ENCODE assay signal across 8 cellular contexts in genomic region chr9:72280913-72281500, GRCh38.
DNase-seq lines count a peak whose midpoint lies in the region; ATAC-seq and TF ChIP-seq lines count a peak whose summit lies in the region.

No MANE protein-coding gene starts in this region.

- peak; percentile 65 for DNase-seq in Calu3
- DNase-seq in OCI-LY7 (ENCODE audit: low spot score), result peak; percentile 59
- peak; percentile 43 for DNase-seq in activated T-cell treated with anti-CD3 and anti-CD28 coated beads for 24 hours (ENCODE audit: low read depth)
- no peak for DNase-seq in esophagus squamous epithelium (lab: John Stamatoyannopoulos, UW)
- peak; percentile 66 for DNase-seq in natural killer cell
- DNase-seq in stimulated activated naive B cell treated with anti-CD40 and anti-IgM and Interleukin-4, amounts not matched to agents 10 μg/mL and 1 μg/mL and 100 μg/mL, for 72 hours, result peak; percentile 43

- H3K4me3 ChIP-seq in OCI-LY7 (ENCODE audit: low read depth, low read length, poor library complexity, severe bottlenecking) (no peak overlapping the region), esophagus squamous epithelium (no peak overlapping the region)

- TF ChIP-seq CTCF in Calu3 (IDR thresholded peaks at IDR 0.05; ENCODE audit: unreplicated experiment), result peak; percentile 85
- TF ChIP-seq CTCF in OCI-LY7 (conservative IDR thresholded peaks at IDR 0.05; ENCODE audit: low read length), result peak; percentile 94
- TF ChIP-seq CTCF in esophagus squamous epithelium (IDR thresholded peaks at IDR 0.05), result peak; percentile 67 to 93 (median 88)
- peak; percentile 98 for TF ChIP-seq CTCF in natural killer cell (IDR thresholded peaks at IDR 0.05)

- POLR2A ChIA-PET in OCI-LY7 (lab: Charles Lee), result interaction anchor here (0.7 to 1.3 kb wide), 2 partner anchors 79 to 336 kb away, joined by 3 to 5 read pairs; no protein-coding TSS in a partner anchor

- no peak overlapping the region for H3K4me3 Mint-ChIP-seq in Calu3 (ENCODE audit: low read depth, unreplicated experiment)
- H3K4me3 Mint-ChIP-seq in natural killer cell, result no peak overlapping the region
- no peak overlapping the region for H3K4me3 Mint-ChIP-seq in stimulated activated naive B cell treated with anti-CD40 and anti-IgM and Interleukin-4, amounts not matched to agents 10 μg/mL and 1 μg/mL and 100 μg/mL, for 72 hours

- intact Hi-C loops in Calu3 (cut with micrococcal nuclease; ENCODE audit: unreplicated experiment) (loop anchor here (2.0 kb wide), 1 partner anchor 542 kb away; no protein-coding TSS in a partner anchor), OCI-LY7 (cut with micrococcal nuclease; ENCODE audit: unreplicated experiment) (loop anchor here (1.0 to 5.0 kb wide), 2 partner anchors 312 to 541 kb away; no protein-coding TSS in a partner anchor), esophagus squamous epithelium (cut with DNase I) (loop anchor here (5.0 to 10.0 kb wide), 2 partner anchors 536 to 804 kb away; no protein-coding TSS in a partner anchor), natural killer cell (cut with micrococcal nuclease) (loop anchor here (1.0 to 2.0 kb wide), 2 partner anchors 311 to 802 kb away; no protein-coding TSS in a partner anchor)

- no peaks in the 10 kb centered on the region for H3K36me3 Mint-ChIP-seq in Calu3 (ENCODE audit: insufficient read depth, unreplicated experiment)
- H3K36me3 Mint-ChIP-seq in natural killer cell, result no peaks in the 10 kb centered on the region
- no peaks in the 10 kb centered on the region for H3K36me3 Mint-ChIP-seq in stimulated activated naive B cell treated with anti-CD40 and anti-IgM and Interleukin-4, amounts not matched to agents 10 μg/mL and 1 μg/mL and 100 μg/mL, for 72 hours

- H3K4me2 ChIP-seq in OCI-LY7 (ENCODE audit: low read length), result no peak overlapping the region

- no peak overlapping the region for H3K27ac Mint-ChIP-seq in Calu3 (ENCODE audit: unreplicated experiment)
- H3K27ac Mint-ChIP-seq in natural killer cell, result no peak overlapping the region
- H3K27ac Mint-ChIP-seq in stimulated activated naive B cell treated with anti-CD40 and anti-IgM and Interleukin-4, amounts not matched to agents 10 μg/mL and 1 μg/mL and 100 μg/mL, for 72 hours, result no peak overlapping the region

- no peaks in the 10 kb centered on the region for H3K27me3 ChIP-seq in esophagus squamous epithelium

- CTCF ChIA-PET in Calu3 (lab: Charles Lee), result interaction anchor here (1.1 to 1.9 kb wide), 2 partner anchors 35 to 541 kb away, joined by 5 to 11 read pairs; no protein-coding TSS in a partner anchor
- CTCF ChIA-PET in OCI-LY7 (lab: Charles Lee; ENCODE audit: unreplicated experiment), result interaction anchor here (0.8 kb wide), 1 partner anchor 309 kb away, joined by 3 read pairs; no protein-coding TSS in a partner anchor

- H3K27me3 Mint-ChIP-seq in Calu3 (ENCODE audit: unreplicated experiment), result no peaks in the 10 kb centered on the region
- H3K27me3 Mint-ChIP-seq in natural killer cell (ENCODE audit: low read depth in 2 of 2), result peaks cover 0 to 2% of the 10 kb centered on the region in 2 donors
- peaks cover 0 to 3% of the 10 kb centered on the region in 2 donors for H3K27me3 Mint-ChIP-seq in stimulated activated naive B cell treated with anti-CD40 and anti-IgM and Interleukin-4, amounts not matched to agents 10 μg/mL and 1 μg/mL and 100 μg/mL, for 72 hours

- peak; percentile 84 for ATAC-seq in GM19455 (IDR thresholded peaks at IDR 0.05; ENCODE audit: unreplicated experiment)
- ATAC-seq in HG03565 (IDR thresholded peaks at IDR 0.05; ENCODE audit: unreplicated experiment), result peak; percentile 86
- peak; percentile 87 to 99 (median 99) for ATAC-seq in natural killer cell
- ATAC-seq in stimulated activated naive B cell treated with anti-CD40 and anti-IgM and Interleukin-4, amounts not matched to agents 10 μg/mL and 1 μg/mL and 100 μg/mL, for 72 hours (replicated peaks), result peak; percentile 90 to 93

- H2AFZ ChIP-seq in OCI-LY7 (ENCODE audit: low read length), result no peak overlapping the region

- H3K9me3 Mint-ChIP-seq in Calu3 (ENCODE audit: low read depth, unreplicated experiment) (no peaks in the 10 kb centered on the region), natural killer cell (no peaks in the 10 kb centered on the region)
- no peaks in the 10 kb centered on the region for H3K9me3 Mint-ChIP-seq in stimulated activated naive B cell treated with anti-CD40 and anti-IgM and Interleukin-4, amounts not matched to agents 10 μg/mL and 1 μg/mL and 100 μg/mL, for 72 hours

- H3K79me2 ChIP-seq in OCI-LY7 (ENCODE audit: insufficient read depth, low read depth, low read length), result no peaks in the 10 kb centered on the region

- H3K9me2 ChIP-seq in OCI-LY7 (ENCODE audit: insufficient read depth, low read length), result no peaks in the 10 kb centered on the region

- no peaks in the 10 kb centered on the region for H3K9me3 ChIP-seq in OCI-LY7 (ENCODE audit: low read length)
- no peaks in the 10 kb centered on the region for H3K9me3 ChIP-seq in esophagus squamous epithelium

- TF ChIP-seq POLR2A in esophagus squamous epithelium (IDR thresholded peaks at IDR 0.05), result no peak

- BruUV-seq in Calu3 (replicated peaks; lab: Mats Ljungman, UMichigan) (no TSS peak), OCI-LY7 (replicated peaks; lab: Mats Ljungman, UMichigan) (no TSS peak)

- H3K4me1 ChIP-seq in OCI-LY7 (ENCODE audit: insufficient read depth, low read length, poor library complexity, severe bottlenecking), result no peaks in the 10 kb centered on the region
- H3K4me1 ChIP-seq in esophagus squamous epithelium, result no peaks in the 10 kb centered on the region

- H3K4me1 Mint-ChIP-seq in Calu3 (ENCODE audit: low read depth, unreplicated experiment) (peaks cover 8% of the 10 kb centered on the region), natural killer cell (no peaks in the 10 kb centered on the region)
- H3K4me1 Mint-ChIP-seq in stimulated activated naive B cell treated with anti-CD40 and anti-IgM and Interleukin-4, amounts not matched to agents 10 μg/mL and 1 μg/mL and 100 μg/mL, for 72 hours, result no peaks in the 10 kb centered on the region

- no peaks in the 10 kb centered on the region for H3K36me3 ChIP-seq in OCI-LY7 (ENCODE audit: insufficient read depth, low read length)
- H3K36me3 ChIP-seq in esophagus squamous epithelium, result no peaks in the 10 kb centered on the region

- H4K20me1 ChIP-seq in OCI-LY7 (ENCODE audit: insufficient read depth, low read length), result no peaks in the 10 kb centered on the region

- H3K27ac ChIP-seq in OCI-LY7 (ENCODE audit: low read depth, low read length, poor library complexity, severe bottlenecking) (no peak overlapping the region), esophagus squamous epithelium (no peak overlapping the region)

- 13 to 27% methylated on average over 8 to 11 of the region's 11 CpGs for WGBS in esophagus squamous epithelium, 2 donors
